Comparison of ENCODE assay signal across 17 cellular contexts in the genomic region with DNA sequence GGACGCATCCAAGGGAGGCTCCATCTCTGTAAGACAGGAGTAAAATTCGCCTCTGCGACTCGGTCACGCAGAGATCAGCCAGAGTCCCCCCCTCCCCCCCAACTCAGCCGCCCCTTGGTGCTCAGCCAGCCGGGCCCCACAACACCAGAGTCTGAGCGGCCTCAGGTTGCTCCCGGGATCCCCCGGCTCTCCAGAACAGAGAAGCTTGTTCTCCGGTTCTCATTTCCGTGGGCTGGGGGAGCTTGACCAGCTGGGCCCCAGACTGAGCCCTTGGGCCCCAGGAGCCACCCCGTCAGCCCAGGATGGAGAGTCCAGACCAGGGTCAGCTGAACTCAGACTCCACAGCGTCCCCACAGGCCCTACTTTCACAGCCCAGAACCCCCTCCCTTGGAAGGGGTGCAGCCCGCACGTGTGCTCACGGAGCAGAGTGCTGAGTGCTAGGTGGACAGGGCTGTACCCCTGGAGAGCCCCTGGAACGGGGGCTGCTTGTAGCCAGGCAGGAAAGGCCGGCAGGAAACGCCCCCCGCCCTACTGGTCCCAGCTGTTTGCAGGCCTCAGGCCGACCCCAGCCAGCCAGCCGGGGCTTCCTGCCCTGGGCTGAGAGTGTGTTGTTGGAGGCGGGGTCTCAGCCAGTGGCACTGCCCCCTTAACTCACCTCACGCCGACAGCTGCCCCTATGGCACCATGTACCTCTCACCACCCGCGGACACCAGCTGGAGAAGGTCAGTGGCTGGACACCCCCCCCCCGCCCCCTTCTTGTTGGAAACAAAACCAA. TPM values are rescaled to one million over a fixed set of nuclear protein-coding genes. Genes with fewer than 3 reads are reported as not detected.
"Had no signal": no experiment of that assay in that cellular context is flagged by ENCODE, and none has a peak within 500 bp of the region (broad histone marks: within the 10 kb centered on the region; RNA-seq: fewer than 3 reads in every experiment).

No MANE protein-coding gene starts in this region.

- H3K27me3 ChIP-seq: gastroesophageal sphincter, neutrophil, tibial artery had no signal

- H3K4me1 Mint-ChIP-seq: activated naive CD8-positive, alpha-beta T cell treated with anti-CD3 and anti-CD28 coated beads, Interleukin-2, amount 50 U/mL, for 24 hours; activated T-helper 17 cell treated with anti-CD3 and anti-CD28 coated beads, Interleukin-2, amount 50 U/mL, for 72 hours; stimulated activated effector memory CD8-positive, alpha-beta T cell treated with anti-CD3 and anti-CD28 coated beads, Interleukin-12 subunit alpha, Interleukin-12 subunit beta, amount 100 ng/mL, for 72 hours had no signal

- ATAC-seq: activated naive CD8-positive, alpha-beta T cell treated with anti-CD3 and anti-CD28 coated beads, Interleukin-2, amount 50 U/mL, for 24 hours; activated T-helper 17 cell treated with anti-CD3 and anti-CD28 coated beads, Interleukin-2, amount 50 U/mL, for 72 hours; gastroesophageal sphincter; left ventricle myocardium superior; stimulated activated effector memory CD8-positive, alpha-beta T cell treated with anti-CD3 and anti-CD28 coated beads, Interleukin-12 subunit alpha, Interleukin-12 subunit beta, amount 100 ng/mL, for 72 hours had no signal

- H3K9me3 Mint-ChIP-seq: activated naive CD4-positive, alpha-beta T cell treated with anti-CD3 and anti-CD28 coated beads for 36 hours; activated naive CD8-positive, alpha-beta T cell treated with anti-CD3 and anti-CD28 coated beads, Interleukin-2, amount 50 U/mL, for 24 hours; activated T-helper 17 cell treated with anti-CD3 and anti-CD28 coated beads, Interleukin-2, amount 50 U/mL, for 72 hours; stimulated activated effector memory CD8-positive, alpha-beta T cell treated with anti-CD3 and anti-CD28 coated beads, Interleukin-12 subunit alpha, Interleukin-12 subunit beta, amount 100 ng/mL, for 72 hours had no signal

- H3K4me3 ChIP-seq: gastroesophageal sphincter, tibial artery had no signal

- DNase-seq: activated CD4-positive, alpha-beta T cell treated with anti-CD3 and anti-CD28 coated beads for 1 hour; activated CD4-positive, alpha-beta T cell treated with anti-CD3 and anti-CD28 coated beads, Interleukin-2, amount 50 U/mL, for 48 hours; activated naive CD4-positive, alpha-beta T cell treated with anti-CD3 and anti-CD28 coated beads for 36 hours; activated naive CD8-positive, alpha-beta T cell treated with anti-CD3 and anti-CD28 coated beads, Interleukin-2, amount 50 U/mL, for 24 hours; aorta; dermis blood vessel endothelial cell; left ventricle myocardium superior; retina; T-helper 9 cell; tibial artery had no signal

- H3K27ac ChIP-seq: neutrophil, tibial artery had no signal

- H3K4me3 Mint-ChIP-seq: activated naive CD4-positive, alpha-beta T cell treated with anti-CD3 and anti-CD28 coated beads for 36 hours; activated naive CD8-positive, alpha-beta T cell treated with anti-CD3 and anti-CD28 coated beads, Interleukin-2, amount 50 U/mL, for 24 hours; activated T-helper 17 cell treated with anti-CD3 and anti-CD28 coated beads, Interleukin-2, amount 50 U/mL, for 72 hours; stimulated activated effector memory CD8-positive, alpha-beta T cell treated with anti-CD3 and anti-CD28 coated beads, Interleukin-12 subunit alpha, Interleukin-12 subunit beta, amount 100 ng/mL, for 72 hours had no signal

- H3K27me3 Mint-ChIP-seq: activated naive CD8-positive, alpha-beta T cell treated with anti-CD3 and anti-CD28 coated beads, Interleukin-2, amount 50 U/mL, for 24 hours; activated T-helper 17 cell treated with anti-CD3 and anti-CD28 coated beads, Interleukin-2, amount 50 U/mL, for 72 hours had no signal

- H3K9me3 ChIP-seq: gastroesophageal sphincter, neutrophil, tibial artery had no signal

- H3K36me3 Mint-ChIP-seq: stimulated activated effector memory CD8-positive, alpha-beta T cell treated with anti-CD3 and anti-CD28 coated beads, Interleukin-12 subunit alpha, Interleukin-12 subunit beta, amount 100 ng/mL, for 72 hours had no signal

- H3K36me3 ChIP-seq: neutrophil had no signal

- H3K27ac Mint-ChIP-seq: activated naive CD4-positive, alpha-beta T cell treated with anti-CD3 and anti-CD28 coated beads for 36 hours; activated naive CD8-positive, alpha-beta T cell treated with anti-CD3 and anti-CD28 coated beads, Interleukin-2, amount 50 U/mL, for 24 hours; activated T-helper 17 cell treated with anti-CD3 and anti-CD28 coated beads, Interleukin-2, amount 50 U/mL, for 72 hours; stimulated activated effector memory CD8-positive, alpha-beta T cell treated with anti-CD3 and anti-CD28 coated beads, Interleukin-12 subunit alpha, Interleukin-12 subunit beta, amount 100 ng/mL, for 72 hours had no signal

RNA-seq across cellular contexts. Expression of a gene that starts 44.5 kb away (rescaled TPM):
- total RNA-seq: activated naive CD4-positive, alpha-beta T cell treated with anti-CD3 and anti-CD28 coated beads for 36 hours; activated T-helper 17 cell treated with anti-CD3 and anti-CD28 coated beads, Interleukin-2, amount 50 U/mL, for 72 hours; cerebellum; dermis blood vessel endothelial cell; kidney epithelial cell; left ventricle myocardium superior; myocyte had no signal
